In the genomic region with DNA sequence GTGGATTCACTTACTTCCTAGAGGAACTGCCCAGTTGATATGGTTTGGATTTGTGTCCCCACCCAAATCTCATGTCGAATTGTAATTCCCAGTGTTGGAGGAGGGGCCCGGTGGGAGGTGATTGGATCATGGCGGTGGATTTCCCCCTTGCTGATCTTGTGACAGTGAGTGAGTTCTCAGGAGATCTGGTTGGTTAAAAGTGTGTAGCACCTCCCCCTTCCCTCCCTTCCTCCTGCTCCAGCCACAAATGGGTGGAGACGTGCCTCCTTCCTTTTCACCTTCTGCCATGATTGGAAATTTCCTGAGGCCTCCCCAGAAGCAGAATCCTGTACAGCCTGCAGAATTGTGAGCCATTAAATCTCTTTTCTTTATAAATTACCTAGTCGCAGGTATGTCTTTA, we compare ENCODE assay signal across 7 cellular contexts. TPM values are rescaled to one million over a fixed set of nuclear protein-coding genes. Genes with fewer than 3 reads are reported as not detected.
"Had no signal": no experiment of that assay in that cellular context is flagged by ENCODE, and none has a peak within 500 bp of the region (broad histone marks: within the 10 kb centered on the region; RNA-seq: fewer than 3 reads in every experiment).

No MANE protein-coding gene starts in this region.

RNA-seq across cellular contexts. Expression of gene SPATA9, which starts 30.5 kb away (rescaled TPM):
- total RNA-seq: left ventricle myocardium superior, lower lobe of right lung, progenitor cell of endocrine pancreas, suprapubic skin, vagina had no signal
- polyA plus RNA-seq: keratinocyte; naive thymus-derived CD4-positive, alpha-beta T cell had no signal
